Comparison of ENCODE assay signal across 25 cellular contexts in genomic region chr2:56676966-56677365, GRCh38.
DNase-seq lines count a peak whose midpoint lies in the region; ATAC-seq, FAIRE-seq and TF ChIP-seq lines count a peak whose summit lies in the region.
"Had no signal": no experiment of that assay in that cellular context is flagged by ENCODE, and none has a peak within 500 bp of the region (broad histone marks: within the 10 kb centered on the region; RNA-seq: fewer than 3 reads in every experiment).

No MANE protein-coding gene starts in this region.

- peaks cover 0 to 38% of the 10 kb centered on the region in 2 experiments for H3K36me3 ChIP-seq in SK-N-SH (replicated peaks in 1 of 2; ENCODE audit: control insufficient read depth in 1 of 2, insufficient read depth in 2 of 2, low read length in 1 of 2)
- H3K36me3 ChIP-seq: BE2C, BLaER1 had no signal

- TF ChIP-seq CTCF in SK-N-SH (IDR thresholded peaks at IDR 0.05): no peak

- 75% methylated on average over 2 of the region's 2 CpGs for WGBS in SK-N-SH (ENCODE audit: low lambda C conversion rate)

- peaks cover 2% of the 10 kb centered on the region; the same call in 1 of the 2 replicates for H3K9me3 ChIP-seq in SK-N-SH
- H3K9me3 ChIP-seq: BE2C had no signal

- no peak overlapping the region for H2AFZ ChIP-seq in SK-N-SH (ENCODE audit: low read depth)

- peaks cover 0 to 22% of the 10 kb centered on the region in 2 experiments; a peak in 3 of 4 replicates for H3K4me1 ChIP-seq in SK-N-SH (ENCODE audit: control insufficient read depth in 1 of 2, insufficient read depth in 2 of 2, low read depth in 1 of 2, low read length in 1 of 2)
- H3K4me1 ChIP-seq: BE2C, BLaER1 had no signal

- no peak for TF ChIP-seq EP300 in SK-N-SH (IDR thresholded peaks at IDR 0.05; ENCODE audit: borderline replicate concordance in 1 of 2, low read depth in 1 of 2, low read length in 1 of 2)
- TF ChIP-seq EP300 in Ishikawa (IDR thresholded peaks at IDR 0.05; ENCODE audit: borderline replicate concordance): no peak

- no peak overlapping the region for H3K4me3 ChIP-seq in SK-N-SH (ENCODE audit: low read depth in 2 of 2, low read length in 1 of 2)
- H3K4me3 ChIP-seq: BLaER1, GM12878 had no signal

- no peaks in the 10 kb centered on the region for H3K27me3 ChIP-seq in SK-N-SH (ENCODE audit: insufficient read depth)
- H3K27me3 ChIP-seq: BE2C, BLaER1 had no signal

- TF ChIP-seq RAD21 in SK-N-SH (IDR thresholded peaks at IDR 0.05; ENCODE audit: low read length): no peak
- TF ChIP-seq RAD21 in Ishikawa (IDR thresholded peaks at IDR 0.05; ENCODE audit: low read depth): no peak

- H3K4me2 ChIP-seq in SK-N-SH: no peak overlapping the region
- H3K4me2 ChIP-seq: BLaER1 had no signal

- H3K79me2 ChIP-seq in SK-N-SH (ENCODE audit: insufficient read depth): peaks cover 42% of the 10 kb centered on the region; the same call in 1 of the 2 replicates

- H3K9me2 ChIP-seq in SK-N-SH: no peaks in the 10 kb centered on the region

- no peak overlapping the region for H3K9ac ChIP-seq in SK-N-SH
- H3K9ac ChIP-seq: BLaER1 had no signal

- ATAC-seq in SK-N-SH treated with all-trans-retinoic acid at 6 μM for 48 hours: no peak
- ATAC-seq: GM12878 had no signal

- POLR2A ChIA-PET in SK-N-SH (lab: Yijun Ruan, JAX): no interaction called here

- H3K27ac ChIP-seq in SK-N-SH (ENCODE audit: low read depth in 2 of 2, low read length in 1 of 2): no peak overlapping the region
- H3K27ac ChIP-seq: 22Rv1, BLaER1 had no signal

- H3F3A ChIP-seq in SK-N-SH (replicated peaks; ENCODE audit: insufficient read depth): peaks cover 47% of the 10 kb centered on the region

- DNase-seq in SK-N-SH (no peak), hippocampal formation (lab: John Stamatoyannopoulos, UW) (no peak), dermis blood vessel endothelial cell (no peak), frontal cortex (ENCODE audit: low spot score in 2 of 2) (no peak)
- DNase-seq: ACHN; BE2C; C1 segment of cervical spinal cord; CD4-positive, alpha-beta memory T cell; CD4-positive, CD25-positive, alpha-beta regulatory T cell; CD8-positive, alpha-beta memory T cell; COR-L47; DMS 273 treated with DMSO at 0.1 percent for 48 hours; DMS153; DMS79; DND-41; EL; GDM1 had no signal

- CTCF ChIA-PET in SK-N-SH (lab: Yijun Ruan, JAX): no interaction called here

- FAIRE-seq in frontal cortex (lab: Jason Lieb, UNC): no peak
- FAIRE-seq: GM12878, GM12892, GM18507 had no signal

- no peaks in the 10 kb centered on the region for H4K20me1 ChIP-seq in SK-N-SH (ENCODE audit: insufficient read depth)
- H4K20me1 ChIP-seq: BLaER1 had no signal

TF ChIP-seq in SK-N-SH, 30 proteins besides CTCF, POLR2A, EP300 and RAD21 (continues in another document):
- no peak for TF ChIP-seq NRF1 (IDR thresholded peaks at IDR 0.05; ENCODE audit: low read depth, low read length)

TF ChIP-seq in SK-N-SH treated with all-trans-retinoic acid at 6 μM for 48 hours, 23 proteins besides CTCF, POLR2A, EP300 and RAD21:
- TF ChIP-seq SNAI2 (CRISPR knock-in tag; IDR thresholded peaks at IDR 0.05) (no peak), CSDC2 (CRISPR knock-in tag; IDR thresholded peaks at IDR 0.05) (no peak), ZFP30 (CRISPR knock-in tag; IDR thresholded peaks at IDR 0.05) (no peak), BACH2 (CRISPR knock-in tag; IDR thresholded peaks at IDR 0.05; ENCODE audit: borderline replicate concordance) (no peak), ISL1 (CRISPR knock-in tag; IDR thresholded peaks at IDR 0.05) (no peak)

TF ChIP-seq in Ishikawa, 13 proteins besides CTCF, POLR2A, EP300 and RAD21:
- TF ChIP-seq YY1 (IDR thresholded peaks at IDR 0.05; ENCODE audit: low read depth): no peak
- TF ChIP-seq REST (IDR thresholded peaks at IDR 0.05; ENCODE audit: low read depth): peak; percentile 53; the same call in 1 of the 2 replicates
- TF ChIP-seq TCF12 (IDR thresholded peaks at IDR 0.05; ENCODE audit: low read depth): no peak
- no peak for TF ChIP-seq USF1 (IDR thresholded peaks at IDR 0.05)
- TF ChIP-seq CREB1 (IDR thresholded peaks at IDR 0.05; ENCODE audit: low read depth): no peak
- no peak for TF ChIP-seq TAF1 (IDR thresholded peaks at IDR 0.05; ENCODE audit: low read depth)

TF ChIP-seq in PFSK-1, 5 proteins besides CTCF, POLR2A, EP300 and RAD21:
- no peak for TF ChIP-seq FOXP2 (optimal IDR thresholded peaks at IDR 0.05; ENCODE audit: borderline replicate concordance, extremely low read depth, extremely low read length, insufficient read depth)
- TF ChIP-seq REST (IDR thresholded peaks at IDR 0.05; ENCODE audit: insufficient read depth in 1 of 2, low read depth in 2 of 2, low read length in 2 of 2): peak; percentile 43 to 51; a peak in 2 of 4 replicates
